ENCODE assay signal across 16 cellular contexts in genomic region chr2:129667586-129667985, GRCh38.
DNase-seq lines count a peak whose midpoint lies in the region; ATAC-seq and TF ChIP-seq lines count a peak whose summit lies in the region.
"Had no signal": no experiment of that assay in that cellular context is flagged by ENCODE, and none has a peak within 500 bp of the region (broad histone marks: within the 10 kb centered on the region; RNA-seq: fewer than 3 reads in every experiment).

No MANE protein-coding gene starts in this region.

- H3K27me3 ChIP-seq in esophagus muscularis mucosa = peaks cover 0 to 7% (median 0%) of the 10 kb centered on the region in 4 donors
- H3K27me3 ChIP-seq: BE2C had no signal

- no peaks in the 10 kb centered on the region for H3K9me3 Mint-ChIP-seq in activated CD4-positive, alpha-beta T cell treated with anti-CD3 and anti-CD28 coated beads, Interleukin-2, amount 10 ng/mL, durations not matched to agents 24 days and 14 days
- H3K9me3 Mint-ChIP-seq in activated CD4-positive, alpha-beta T cell treated with anti-CD3 and anti-CD28 coated beads for 36 hours (ENCODE audit: low read depth) = no peaks in the 10 kb centered on the region
- H3K9me3 Mint-ChIP-seq in stimulated activated naive B cell treated with anti-CD40 and anti-IgM and Interleukin-4, amounts not matched to agents 10 μg/mL and 1 μg/mL and 100 μg/mL, for 72 hours = peaks cover 3 to 4% of the 10 kb centered on the region in 2 donors
- H3K9me3 Mint-ChIP-seq: CD8-positive, alpha-beta memory T cell had no signal

- no peaks in the 10 kb centered on the region for H3K27me3 Mint-ChIP-seq in activated CD4-positive, alpha-beta T cell treated with anti-CD3 and anti-CD28 coated beads, Interleukin-2, amount 10 ng/mL, durations not matched to agents 24 days and 14 days
- H3K27me3 Mint-ChIP-seq in activated CD4-positive, alpha-beta T cell treated with anti-CD3 and anti-CD28 coated beads for 36 hours = peaks cover 4% of the 10 kb centered on the region
- H3K27me3 Mint-ChIP-seq in stimulated activated naive B cell treated with anti-CD40 and anti-IgM and Interleukin-4, amounts not matched to agents 10 μg/mL and 1 μg/mL and 100 μg/mL, for 72 hours = peaks cover 4 to 13% of the 10 kb centered on the region in 2 donors
- H3K27me3 Mint-ChIP-seq: CD4-positive, CD25-positive, alpha-beta regulatory T cell; CD8-positive, alpha-beta memory T cell; IgD-negative memory B cell had no signal

- H3K27ac ChIP-seq in esophagus muscularis mucosa (replicated peaks in 1 of 4) = no peak overlapping the region

- H3K36me3 Mint-ChIP-seq in activated CD4-positive, alpha-beta T cell treated with anti-CD3 and anti-CD28 coated beads, Interleukin-2, amount 10 ng/mL, durations not matched to agents 24 days and 14 days (ENCODE audit: low read depth) = no peaks in the 10 kb centered on the region
- H3K36me3 Mint-ChIP-seq in activated CD4-positive, alpha-beta T cell treated with anti-CD3 and anti-CD28 coated beads for 36 hours (ENCODE audit: low read depth) = no peaks in the 10 kb centered on the region
- no peaks in the 10 kb centered on the region for H3K36me3 Mint-ChIP-seq in stimulated activated naive B cell treated with anti-CD40 and anti-IgM and Interleukin-4, amounts not matched to agents 10 μg/mL and 1 μg/mL and 100 μg/mL, for 72 hours
- H3K36me3 Mint-ChIP-seq: CD4-positive, CD25-positive, alpha-beta regulatory T cell; CD8-positive, alpha-beta memory T cell; IgD-negative memory B cell had no signal

- TF ChIP-seq CTCF in esophagus muscularis mucosa (IDR thresholded peaks at IDR 0.05) = no peak

- H3K4me3 Mint-ChIP-seq in activated CD4-positive, alpha-beta T cell treated with anti-CD3 and anti-CD28 coated beads, Interleukin-2, amount 10 ng/mL, durations not matched to agents 24 days and 14 days = no peak overlapping the region
- no peak overlapping the region for H3K4me3 Mint-ChIP-seq in activated CD4-positive, alpha-beta T cell treated with anti-CD3 and anti-CD28 coated beads for 36 hours
- no peak overlapping the region for H3K4me3 Mint-ChIP-seq in stimulated activated naive B cell treated with anti-CD40 and anti-IgM and Interleukin-4, amounts not matched to agents 10 μg/mL and 1 μg/mL and 100 μg/mL, for 72 hours
- H3K4me3 Mint-ChIP-seq: CD4-positive, CD25-positive, alpha-beta regulatory T cell; CD8-positive, alpha-beta memory T cell; H9; IgD-negative memory B cell had no signal

- DNase-seq in activated CD4-positive, alpha-beta T cell treated with anti-CD3 and anti-CD28 coated beads, Interleukin-2, amount 10 ng/mL, durations not matched to agents 24 days and 14 days = peak; percentile 32
- DNase-seq in activated CD4-positive, alpha-beta T cell treated with anti-CD3 and anti-CD28 coated beads for 36 hours = no peak
- DNase-seq in MV-4-11 (lab: John Stamatoyannopoulos, UW) = peak; percentile 65
- peak; percentile 57 for DNase-seq in esophagus muscularis mucosa (ENCODE audit: extremely low spot score)
- DNase-seq in SHP77 treated with DMSO at 0.1 percent for 48 hours (lab: John Stamatoyannopoulos, UW) = no peak
- DNase-seq in stimulated activated naive B cell treated with anti-CD40 and anti-IgM and Interleukin-4, amounts not matched to agents 10 μg/mL and 1 μg/mL and 100 μg/mL, for 72 hours = no peak
- DNase-seq in DMS53 treated with DMSO at 0.1 percent for 48 hours (lab: John Stamatoyannopoulos, UW; ENCODE audit: unreplicated experiment) = no peak
- DNase-seq: BE2C; C1 segment of cervical spinal cord; CD4-positive, CD25-positive, alpha-beta regulatory T cell; CD8-positive, alpha-beta memory T cell; COR-L47; DMS 273 treated with DMSO at 0.1 percent for 48 hours; DMS53; H9 had no signal

- H3K27ac Mint-ChIP-seq in activated CD4-positive, alpha-beta T cell treated with anti-CD3 and anti-CD28 coated beads, Interleukin-2, amount 10 ng/mL, durations not matched to agents 24 days and 14 days = no peak overlapping the region
- H3K27ac Mint-ChIP-seq in activated CD4-positive, alpha-beta T cell treated with anti-CD3 and anti-CD28 coated beads for 36 hours = no peak overlapping the region
- H3K27ac Mint-ChIP-seq in stimulated activated naive B cell treated with anti-CD40 and anti-IgM and Interleukin-4, amounts not matched to agents 10 μg/mL and 1 μg/mL and 100 μg/mL, for 72 hours = no peak overlapping the region
- H3K27ac Mint-ChIP-seq: H9, IgD-negative memory B cell had no signal

- TF ChIP-seq EP300 in esophagus muscularis mucosa (IDR thresholded peaks at IDR 0.05) = no peak

- no peaks in the 10 kb centered on the region for H3K4me1 ChIP-seq in esophagus muscularis mucosa
- H3K4me1 ChIP-seq: BE2C had no signal

- WGBS in esophagus muscularis mucosa = 89% methylated on average over 4 of the region's 4 CpGs

- no peaks in the 10 kb centered on the region for H3K4me1 Mint-ChIP-seq in activated CD4-positive, alpha-beta T cell treated with anti-CD3 and anti-CD28 coated beads, Interleukin-2, amount 10 ng/mL, durations not matched to agents 24 days and 14 days
- H3K4me1 Mint-ChIP-seq in activated CD4-positive, alpha-beta T cell treated with anti-CD3 and anti-CD28 coated beads for 36 hours = no peaks in the 10 kb centered on the region
- no peaks in the 10 kb centered on the region for H3K4me1 Mint-ChIP-seq in stimulated activated naive B cell treated with anti-CD40 and anti-IgM and Interleukin-4, amounts not matched to agents 10 μg/mL and 1 μg/mL and 100 μg/mL, for 72 hours
- H3K4me1 Mint-ChIP-seq: CD4-positive, CD25-positive, alpha-beta regulatory T cell; CD8-positive, alpha-beta memory T cell; H9; IgD-negative memory B cell had no signal

- ATAC-seq in activated CD4-positive, alpha-beta T cell treated with anti-CD3 and anti-CD28 coated beads for 36 hours = no peak
- ATAC-seq in stimulated activated naive B cell treated with anti-CD40 and anti-IgM and Interleukin-4, amounts not matched to agents 10 μg/mL and 1 μg/mL and 100 μg/mL, for 72 hours (replicated peaks) = no peak

- H3K4me3 ChIP-seq in esophagus muscularis mucosa = no peak overlapping the region

- POLR2A ChIA-PET in activated CD4-positive, alpha-beta T cell treated with anti-CD3 and anti-CD28 coated beads for 36 hours (lab: Charles Lee) = no interaction called here

- no peaks in the 10 kb centered on the region for H3K36me3 ChIP-seq in esophagus muscularis mucosa
- H3K36me3 ChIP-seq: BE2C had no signal

- CTCF ChIA-PET in activated CD4-positive, alpha-beta T cell treated with anti-CD3 and anti-CD28 coated beads for 36 hours (lab: Charles Lee) = no interaction called here

- no peaks in the 10 kb centered on the region for H3K9me3 ChIP-seq in esophagus muscularis mucosa
- H3K9me3 ChIP-seq: BE2C had no signal

- TF ChIP-seq POLR2A in esophagus muscularis mucosa (IDR thresholded peaks at IDR 0.05; ENCODE audit: low read depth) = no peak

- intact Hi-C loops in activated CD4-positive, alpha-beta T cell treated with anti-CD3 and anti-CD28 coated beads, Interleukin-2, amount 10 ng/mL, durations not matched to agents 24 days and 14 days (cut with micrococcal nuclease) = no loop called here
- intact Hi-C loops in activated CD4-positive, alpha-beta T cell treated with anti-CD3 and anti-CD28 coated beads for 36 hours (cut with DNase I, micrococcal nuclease) = no loop called here
- intact Hi-C loops in esophagus muscularis mucosa (cut with DNase I) = no loop called here

Comparison
In these comparisons a context has a peak if more than half of its experiments do, and no peak if none do; other contexts are left out.
1. DNase-seq: peak in activated CD4-positive, alpha-beta T cell treated with anti-CD3 and anti-CD28 coated beads, Interleukin-2, amount 10 ng/mL, durations not matched to agents 24 days and 14 days (single experiment), MV-4-11 (single experiment) and esophagus muscularis mucosa (single experiment); none in activated CD4-positive, alpha-beta T cell treated with anti-CD3 and anti-CD28 coated beads for 36 hours (single experiment), SHP77 treated with DMSO at 0.1 percent for 48 hours (single experiment), stimulated activated naive B cell treated with anti-CD40 and anti-IgM and Interleukin-4, amounts not matched to agents 10 μg/mL and 1 μg/mL and 100 μg/mL, for 72 hours (single experiment) and DMS53 treated with DMSO at 0.1 percent for 48 hours (single experiment).